17 cellular contexts compared by ENCODE assay signal in the genomic region with DNA sequence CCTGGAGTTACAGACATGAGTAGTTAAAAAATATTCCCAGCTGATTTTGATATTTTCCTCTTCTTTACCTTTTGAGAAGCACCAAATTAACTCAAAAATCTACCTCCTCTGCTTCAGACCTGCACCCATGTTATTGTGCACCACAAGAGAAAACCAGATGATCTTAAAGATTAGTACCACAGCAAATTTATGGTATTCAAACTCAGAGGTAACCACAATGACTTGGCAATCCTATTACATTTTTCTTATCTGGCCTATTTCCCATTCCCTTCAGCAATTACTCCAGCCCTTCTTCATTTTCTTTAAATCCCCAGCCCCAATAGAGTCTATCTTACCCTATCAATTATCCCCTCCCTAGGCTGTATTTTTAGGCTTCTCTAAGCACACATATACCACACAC.
DNase-seq lines count a peak whose midpoint lies in the region; ATAC-seq, FAIRE-seq and TF ChIP-seq lines count a peak whose summit lies in the region.
"Had no signal": no experiment of that assay in that cellular context is flagged by ENCODE, and none has a peak within 500 bp of the region (broad histone marks: within the 10 kb centered on the region; RNA-seq: fewer than 3 reads in every experiment).

No MANE protein-coding gene starts in this region.

- intact Hi-C loops in PC-3 (cut with micrococcal nuclease): no loop called here

- H3K9me3 ChIP-seq in PC-3 (ENCODE audit: low read length): no peaks in the 10 kb centered on the region
- H3K9me3 ChIP-seq: left lung had no signal

- H3K9me2 ChIP-seq in PC-3 (replicated peaks; ENCODE audit: low read length): no peaks in the 10 kb centered on the region

- ATAC-seq in PC-3: no peak
- ATAC-seq: left lung had no signal

- no peaks in the 10 kb centered on the region for H3F3A ChIP-seq in PC-3 (ENCODE audit: low read length, unreplicated experiment)

- no peaks in the 10 kb centered on the region for H3K4me1 ChIP-seq in PC-3 (ENCODE audit: insufficient read depth, low read length)
- H3K4me1 ChIP-seq: left lung had no signal

- no peaks in the 10 kb centered on the region for H3K9me3 Mint-ChIP-seq in osteocyte (ENCODE audit: unreplicated experiment)

- no peak overlapping the region for H3K27ac ChIP-seq in PC-3 (ENCODE audit: low read length)
- H3K27ac ChIP-seq: left lung had no signal

- BruUV-seq in PC-3 (replicated peaks; lab: Mats Ljungman, UMichigan): no TSS peak

- TF ChIP-seq CTCF in PC-3 (conservative IDR thresholded peaks at IDR 0.05; ENCODE audit: low read depth, low read length) (no peak), cardiac fibroblast (IDR thresholded peaks at IDR 0.05; ENCODE audit: low read depth, low read length) (no peak), osteocyte (IDR thresholded peaks at IDR 0.05) (no peak)

- CTCF ChIA-PET in PC-3 (lab: Charles Lee): no interaction called here

- POLR2A ChIA-PET in PC-3 (lab: Charles Lee; ENCODE audit: unreplicated experiment): no interaction called here

- DNase-seq in ELR (ENCODE audit: low read depth) (peak; percentile 23), PC-3 (peak; percentile 7), cardiac fibroblast (ENCODE audit: low read depth in 2 of 2) (peak; percentile 31 to 47), osteocyte (ENCODE audit: extremely low spot score, unreplicated experiment) (no peak), amygdala (lab: John Stamatoyannopoulos, UW) (no peak), KG1 (lab: John Stamatoyannopoulos, UW) (no peak), AML-193 (lab: John Stamatoyannopoulos, UW) (no peak), frontal cortex (ENCODE audit: low spot score in 2 of 2) (no peak)
- DNase-seq: activated CD4-positive, CD25-positive, alpha-beta regulatory T cell; CD4-positive, alpha-beta memory T cell; left lung; NCI-H187 treated with DMSO at 0.1 percent for 48 hours; NCI-H510A; SW 1271 had no signal

- no peak overlapping the region for H3K4me3 ChIP-seq in PC-3 (ENCODE audit: low read length)
- no peak overlapping the region for H3K4me3 ChIP-seq in cardiac fibroblast (replicated peaks in 1 of 2; ENCODE audit: low read depth in 2 of 2, low read length in 2 of 2)
- H3K4me3 ChIP-seq: left lung had no signal

- H3K79me2 ChIP-seq in PC-3 (ENCODE audit: low read length): no peaks in the 10 kb centered on the region

- no peak overlapping the region for H3K4me2 ChIP-seq in PC-3 (ENCODE audit: low read length)

- no peaks in the 10 kb centered on the region for H3K36me3 Mint-ChIP-seq in osteocyte (ENCODE audit: unreplicated experiment)
- H3K36me3 Mint-ChIP-seq: activated naive CD4-positive, alpha-beta T cell treated with anti-CD3 and anti-CD28 coated beads, Interleukin-2, amount 50 U/mL, for 24 hours; CD4-positive, alpha-beta memory T cell had no signal

- H3K9ac ChIP-seq in PC-3 (ENCODE audit: low read length): no peak overlapping the region

- H4K20me1 ChIP-seq in PC-3 (ENCODE audit: low read length): no peaks in the 10 kb centered on the region

- H3K4me3 Mint-ChIP-seq in osteocyte (ENCODE audit: unreplicated experiment): no peak overlapping the region
- H3K4me3 Mint-ChIP-seq: activated naive CD4-positive, alpha-beta T cell treated with anti-CD3 and anti-CD28 coated beads, Interleukin-2, amount 50 U/mL, for 24 hours; CD4-positive, alpha-beta memory T cell had no signal

- peaks cover 9% of the 10 kb centered on the region for H3K27me3 Mint-ChIP-seq in osteocyte (ENCODE audit: unreplicated experiment)
- H3K27me3 Mint-ChIP-seq: activated naive CD4-positive, alpha-beta T cell treated with anti-CD3 and anti-CD28 coated beads, Interleukin-2, amount 50 U/mL, for 24 hours; CD4-positive, alpha-beta memory T cell had no signal

- no peak for FAIRE-seq in frontal cortex (lab: Jason Lieb, UNC)
- FAIRE-seq: colon, GM12892 had no signal

- H3K27me3 ChIP-seq in PC-3 (ENCODE audit: low read length): no peaks in the 10 kb centered on the region
- H3K27me3 ChIP-seq: left lung had no signal

- H3K4me1 Mint-ChIP-seq in osteocyte (ENCODE audit: unreplicated experiment): peaks cover 5% of the 10 kb centered on the region
- H3K4me1 Mint-ChIP-seq: activated naive CD4-positive, alpha-beta T cell treated with anti-CD3 and anti-CD28 coated beads, Interleukin-2, amount 50 U/mL, for 24 hours; CD4-positive, alpha-beta memory T cell had no signal

- no peak overlapping the region for H2AFZ ChIP-seq in PC-3 (ENCODE audit: low read length)

- H3K36me3 ChIP-seq in PC-3 (ENCODE audit: low read depth, low read length): no peaks in the 10 kb centered on the region
- H3K36me3 ChIP-seq: left lung had no signal

- peak overlapping the region; percentile 47 for H3K27ac Mint-ChIP-seq in osteocyte (ENCODE audit: unreplicated experiment)
- H3K27ac Mint-ChIP-seq: activated naive CD4-positive, alpha-beta T cell treated with anti-CD3 and anti-CD28 coated beads, Interleukin-2, amount 50 U/mL, for 24 hours; CD4-positive, alpha-beta memory T cell had no signal

Comparison
In these comparisons a context has a peak if more than half of its experiments do, and no peak if none do; other contexts are left out.
1. DNase-seq: peak in ELR (single experiment), PC-3 (single experiment) and cardiac fibroblast (2 of 2); none in osteocyte (single experiment), amygdala (0 of 56), KG1 (single experiment), AML-193 (0 of 2) and frontal cortex (0 of 2).